In genomic region chr6:26205625-26206574, GRCh38 we compare ENCODE assay signal across 1 cellular context.
TF ChIP-seq lines count a peak whose summit lies in the region.

No MANE protein-coding gene starts in this region.

TF ChIP-seq in HEK293, 187 proteins besides CTCF, POLR2A, EP300 and RAD21 (continued from another document and continues in another):
- no peak for TF ChIP-seq PRDM4 (tag by site-specific recombination; IDR thresholded peaks at IDR 0.05)
- no peak for TF ChIP-seq ZNF548 (tag by site-specific recombination; IDR thresholded peaks at IDR 0.05)
- TF ChIP-seq BCL11B (tag by site-specific recombination; IDR thresholded peaks at IDR 0.05; ENCODE audit: low read depth), result no peak
- TF ChIP-seq ZFP69B (tag by site-specific recombination; IDR thresholded peaks at IDR 0.05), result no peak
- no peak for TF ChIP-seq ZNF239 (tag by site-specific recombination; IDR thresholded peaks at IDR 0.05)
- no peak for TF ChIP-seq ZNF391 (tag by site-specific recombination; IDR thresholded peaks at IDR 0.05; ENCODE audit: borderline replicate concordance, low read depth)
- no peak for TF ChIP-seq ZNF560 (tag by site-specific recombination; IDR thresholded peaks at IDR 0.05; ENCODE audit: borderline replicate concordance)
- no peak for TF ChIP-seq ZNF658 (tag by site-specific recombination; IDR thresholded peaks at IDR 0.05)
- TF ChIP-seq BCL11A (tag by site-specific recombination; IDR thresholded peaks at IDR 0.05; ENCODE audit: low read depth), result no peak
- no peak for TF ChIP-seq KLF9 (tag by site-specific recombination; IDR thresholded peaks at IDR 0.05; ENCODE audit: low read depth)
- TF ChIP-seq TSHZ1 (tag by site-specific recombination; IDR thresholded peaks at IDR 0.05; ENCODE audit: borderline replicate concordance), result no peak
- TF ChIP-seq PRDM1 (tag by site-specific recombination; IDR thresholded peaks at IDR 0.05), result peak; percentile 86
- TF ChIP-seq ATF2 (tag by site-specific recombination; IDR thresholded peaks at IDR 0.05; ENCODE audit: low read depth), result peak; percentile 85
- TF ChIP-seq ZNF623 (tag by site-specific recombination; IDR thresholded peaks at IDR 0.05), result no peak
- TF ChIP-seq ZNF274 (IDR thresholded peaks at IDR 0.05; ENCODE audit: low read length), result no peak
- TF ChIP-seq ZNF274 (tag by site-specific recombination; IDR thresholded peaks at IDR 0.05; ENCODE audit: borderline replicate concordance), result no peak
- no peak for TF ChIP-seq ZNF843 (tag by site-specific recombination; IDR thresholded peaks at IDR 0.05)
- TF ChIP-seq ZBTB20 (tag by site-specific recombination; IDR thresholded peaks at IDR 0.05), result peak; percentile 80
- TF ChIP-seq ZNF692 (tag by site-specific recombination; IDR thresholded peaks at IDR 0.05), result no peak
- no peak for TF ChIP-seq ZNF639 (tag by site-specific recombination; IDR thresholded peaks at IDR 0.05)
- no peak for TF ChIP-seq AEBP2 (tag by site-specific recombination; IDR thresholded peaks at IDR 0.05; ENCODE audit: borderline replicate concordance)
- no peak for TF ChIP-seq BCL6B (tag by site-specific recombination; IDR thresholded peaks at IDR 0.05)
- TF ChIP-seq ZNF416 (tag by site-specific recombination; IDR thresholded peaks at IDR 0.05), result no peak
- TF ChIP-seq ZBTB48 (tag by site-specific recombination; IDR thresholded peaks at IDR 0.05), result no peak
- TF ChIP-seq ZNF701 (tag by site-specific recombination; IDR thresholded peaks at IDR 0.05), result no peak
- no peak for TF ChIP-seq KLF16 (tag by site-specific recombination; IDR thresholded peaks at IDR 0.05)
- TF ChIP-seq PRDM2 (tag by site-specific recombination; IDR thresholded peaks at IDR 0.05; ENCODE audit: borderline replicate concordance), result no peak
- no peak for TF ChIP-seq ZBTB49 (tag by site-specific recombination; IDR thresholded peaks at IDR 0.05; ENCODE audit: low read depth)
- no peak for TF ChIP-seq ZFP3 (tag by site-specific recombination; IDR thresholded peaks at IDR 0.05; ENCODE audit: low read depth)
- no peak for TF ChIP-seq ZNF221 (tag by site-specific recombination; IDR thresholded peaks at IDR 0.05; ENCODE audit: borderline replicate concordance)
- TF ChIP-seq ZNF513 (tag by site-specific recombination; IDR thresholded peaks at IDR 0.05), result no peak; the same call in 1 of the 2 replicates
- TF ChIP-seq MEIS1 (CRISPR knock-in tag; IDR thresholded peaks at IDR 0.05; ENCODE audit: borderline replicate concordance), result no peak
- no peak for TF ChIP-seq ZNF624 (tag by site-specific recombination; IDR thresholded peaks at IDR 0.05)
